2 cellular contexts compared by ENCODE assay signal in the genomic region with DNA sequence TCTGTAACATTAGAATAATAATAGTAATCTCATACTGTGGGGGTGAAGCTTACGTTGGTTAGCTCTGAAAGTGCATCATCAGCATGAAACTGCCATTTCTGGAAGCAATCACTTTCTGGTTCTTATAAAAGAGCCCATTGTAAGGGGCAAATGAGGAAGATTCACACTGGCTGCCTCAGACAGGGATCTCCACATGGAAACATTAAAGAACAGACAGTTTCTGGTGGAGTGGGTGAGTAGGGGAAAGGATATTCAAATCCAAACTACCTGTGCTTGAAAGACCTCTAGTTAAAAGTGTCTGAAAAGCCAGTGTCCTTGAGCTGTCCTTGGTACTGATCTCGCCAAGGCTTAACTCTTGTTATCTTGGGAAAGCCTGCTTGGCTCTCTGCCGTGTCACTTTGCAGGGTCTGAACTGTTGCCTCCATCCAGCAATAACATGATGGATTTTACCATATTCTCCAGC.
TF ChIP-seq lines count a peak whose summit lies in the region.

No MANE protein-coding gene starts in this region.

TF ChIP-seq in K562, 482 proteins besides CTCF, POLR2A, EP300 and RAD21 (continued from another document):
- TF ChIP-seq JUND (IDR thresholded peaks at IDR 0.05; ENCODE audit: borderline replicate concordance, low read depth, low read length) (no peak), JUND (tag; IDR thresholded peaks at IDR 0.05; ENCODE audit: borderline replicate concordance, low read depth, low read length) (peak; percentile 25; the same call in 1 of the 3 replicates), MAFF (IDR thresholded peaks at IDR 0.05; ENCODE audit: low read length) (peak; percentile 57), ZNF316 (IDR thresholded peaks at IDR 0.05) (peak; percentile 88), GATAD2B (IDR thresholded peaks at IDR 0.05; ENCODE audit: borderline replicate concordance) (no peak), AFF1 (IDR thresholded peaks at IDR 0.05; ENCODE audit: low read depth in 1 of 2, partially characterized antibody in 2 of 2) (peak in 1 of 2 experiments; percentile 85), EHMT2 (IDR thresholded peaks at IDR 0.05) (peak; percentile 98), ZNF644 (tag; IDR thresholded peaks at IDR 0.05; ENCODE audit: low read depth) (peak; percentile 70; the same call in 1 of the 2 replicates), MIER1 (IDR thresholded peaks at IDR 0.05; ENCODE audit: low read depth) (peak; percentile 94), DMBX1 (CRISPR knock-in tag; IDR thresholded peaks at IDR 0.05; ENCODE audit: borderline replicate concordance) (peak; percentile 22; the same call in 1 of the 2 replicates), NEUROD1 (IDR thresholded peaks at IDR 0.05; ENCODE audit: borderline replicate concordance, low read depth, low read length, partially characterized antibody) (no peak), MAFK (IDR thresholded peaks at IDR 0.05; ENCODE audit: low read length) (peak; percentile 39; the same call in 1 of the 2 replicates), MAZ (CRISPR knock-in tag; conservative IDR thresholded peaks at IDR 0.05 in 1 of 2, IDR thresholded peaks at IDR 0.05 in 1 of 2) (0 out of 4 replicates have a peak, but pooled peaks of 1 of the 2 experiments have one; percentile 38), ZNF24 (IDR thresholded peaks at IDR 0.05) (no peak), MAFG (tag; conservative IDR thresholded peaks at IDR 0.05) (peak; percentile 83), RCOR1 (IDR thresholded peaks at IDR 0.05; ENCODE audit: borderline replicate concordance in 1 of 2, low read depth in 2 of 2, low read length in 2 of 2) (peak in 1 of 2 experiments; percentile 21; a peak in 1 of 4 replicates), NR2C1 (IDR thresholded peaks at IDR 0.05) (no peak), NR2C1 (tag; IDR thresholded peaks at IDR 0.05) (peak; percentile 23; the same call in 1 of the 2 replicates), GTF2B (IDR thresholded peaks at IDR 0.05; ENCODE audit: extremely low read depth, insufficient read length) (no peak), HDAC2 (IDR thresholded peaks at IDR 0.05) (0 out of 2 replicates have a peak, but pooled peaks have one; percentile 41), C11orf30 (IDR thresholded peaks at IDR 0.05; ENCODE audit: low read depth) (peak; percentile 81)
- TF ChIP-seq, protein P1, sequence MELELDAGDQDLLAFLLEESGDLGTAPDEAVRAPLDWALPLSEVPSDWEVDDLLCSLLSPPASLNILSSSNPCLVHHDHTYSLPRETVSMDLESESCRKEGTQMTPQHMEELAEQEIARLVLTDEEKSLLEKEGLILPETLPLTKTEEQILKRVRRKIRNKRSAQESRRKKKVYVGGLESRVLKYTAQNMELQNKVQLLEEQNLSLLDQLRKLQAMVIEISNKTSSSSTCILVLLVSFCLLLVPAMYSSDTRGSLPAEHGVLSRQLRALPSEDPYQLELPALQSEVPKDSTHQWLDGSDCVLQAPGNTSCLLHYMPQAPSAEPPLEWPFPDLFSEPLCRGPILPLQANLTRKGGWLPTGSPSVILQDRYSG (tag; conservative IDR thresholded peaks at IDR 0.05; ENCODE audit: low read depth) = 0 out of 2 replicates have a peak, but pooled peaks have one; percentile 43

TF ChIP-seq in HepG2, 621 proteins besides CTCF, POLR2A, EP300 and RAD21 (continued from another document):
- TF ChIP-seq HMGXB3 (CRISPR knock-in tag; IDR thresholded peaks at IDR 0.05; ENCODE audit: borderline replicate concordance) = 0 out of 2 replicates have a peak, but pooled peaks have one; percentile 22
- TF ChIP-seq WIZ (CRISPR knock-in tag; IDR thresholded peaks at IDR 0.05) = peak; percentile 47; the same call in 1 of the 2 replicates
- peak; percentile 85 for TF ChIP-seq EHMT2 (IDR thresholded peaks at IDR 0.05; ENCODE audit: borderline replicate concordance, low read depth, low read length)
- no peak for TF ChIP-seq ZNF263 (CRISPR knock-in tag; IDR thresholded peaks at IDR 0.05)
- no peak for TF ChIP-seq HMGXB4 (CRISPR knock-in tag; IDR thresholded peaks at IDR 0.05; ENCODE audit: borderline replicate concordance in 1 of 2, low read depth in 1 of 2)
- TF ChIP-seq NR2F6 (IDR thresholded peaks at IDR 0.05) = no peak
- no peak for TF ChIP-seq NR2F6 (CRISPR knock-in tag; IDR thresholded peaks at IDR 0.05)
- peak; percentile 64 for TF ChIP-seq MAFF (IDR thresholded peaks at IDR 0.05; ENCODE audit: low read depth, low read length)
- peak; percentile 65; the same call in 1 of the 2 replicates for TF ChIP-seq ZSCAN9 (CRISPR knock-in tag; IDR thresholded peaks at IDR 0.05; ENCODE audit: borderline replicate concordance)
- TF ChIP-seq KLF6 (CRISPR knock-in tag; IDR thresholded peaks at IDR 0.05) = peak; percentile 82; the same call in 1 of the 2 replicates
- 0 out of 2 replicates have a peak, but pooled peaks have one; percentile 20 for TF ChIP-seq ZNF430 (CRISPR knock-in tag; IDR thresholded peaks at IDR 0.05)
- peak; percentile 39; the same call in 1 of the 2 replicates for TF ChIP-seq KLF11 (CRISPR knock-in tag; IDR thresholded peaks at IDR 0.05)
